Comparison of ENCODE assay signal across 1 cellular context in the genomic region with DNA sequence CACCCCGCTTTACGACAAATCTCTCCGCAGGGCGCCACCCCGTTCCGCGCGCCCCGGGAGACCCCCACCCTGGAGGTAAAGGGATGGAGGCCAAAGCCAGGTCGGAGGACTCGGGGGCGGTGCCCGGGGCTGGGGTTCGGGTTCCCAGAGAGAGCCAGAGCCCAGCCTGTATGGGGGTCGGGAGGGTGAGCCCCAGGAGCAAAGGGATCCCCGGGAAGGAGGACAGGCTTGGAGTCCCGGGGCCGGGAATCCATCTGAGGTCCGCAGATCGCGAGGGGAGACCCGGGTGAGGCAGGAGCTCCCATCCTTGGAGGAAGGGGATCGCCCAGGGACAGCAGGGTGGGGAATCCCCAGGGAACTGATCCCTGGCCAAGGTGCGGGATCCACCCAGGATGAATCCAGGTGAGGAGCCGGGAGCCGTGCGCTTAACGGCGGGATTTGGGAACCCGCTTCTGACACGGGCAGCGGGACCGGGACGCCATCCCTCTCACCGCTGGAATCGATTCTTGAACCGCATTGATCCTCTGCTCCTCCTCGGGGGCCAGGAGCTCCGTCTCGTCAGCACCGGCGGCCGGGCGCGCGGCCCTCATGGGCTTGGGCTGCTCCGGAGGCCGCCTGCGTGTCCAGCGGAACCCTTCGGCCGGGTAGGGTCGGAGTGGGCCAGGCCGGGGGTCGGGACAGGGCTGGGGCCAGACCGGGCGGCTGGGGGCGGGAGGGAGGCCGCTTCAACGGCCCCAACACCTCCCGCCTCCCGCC.
TF ChIP-seq lines count a peak whose summit lies in the region.

A gene with protein sequence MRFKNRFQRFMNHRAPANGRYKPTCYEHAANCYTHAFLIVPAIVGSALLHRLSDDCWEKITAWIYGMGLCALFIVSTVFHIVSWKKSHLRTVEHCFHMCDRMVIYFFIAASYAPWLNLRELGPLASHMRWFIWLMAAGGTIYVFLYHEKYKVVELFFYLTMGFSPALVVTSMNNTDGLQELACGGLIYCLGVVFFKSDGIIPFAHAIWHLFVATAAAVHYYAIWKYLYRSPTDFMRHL (minus strand): TSS at position 657 of the 756 bp plus-strand sequence. CDS start 140 bp downstream, at position 517.

TF ChIP-seq in HEK293, 187 proteins besides CTCF, POLR2A, EP300 and RAD21 (continued from another document and continues in another):
- TF ChIP-seq ZNF501 (tag by site-specific recombination; IDR thresholded peaks at IDR 0.05) (0 out of 2 replicates have a peak, but pooled peaks have one; percentile 17), GLIS2 (tag by site-specific recombination; IDR thresholded peaks at IDR 0.05) (no peak; the same call in none of the 2 replicates), ZNF133 (tag by site-specific recombination; IDR thresholded peaks at IDR 0.05) (no peak), ZNF624 (tag by site-specific recombination; IDR thresholded peaks at IDR 0.05) (no peak), ZBTB7A (tag by site-specific recombination; IDR thresholded peaks at IDR 0.05; ENCODE audit: low read depth) (no peak), SP7 (tag by site-specific recombination; IDR thresholded peaks at IDR 0.05) (0 out of 2 replicates have a peak, but pooled peaks have one; percentile 9), ZNF175 (tag by site-specific recombination; IDR thresholded peaks at IDR 0.05) (no peak), ZIC2 (tag by site-specific recombination; IDR thresholded peaks at IDR 0.05) (peak; percentile 59), ZNF558 (tag by site-specific recombination; IDR thresholded peaks at IDR 0.05) (no peak), ZNF600 (tag by site-specific recombination; IDR thresholded peaks at IDR 0.05) (no peak), ZNF274 (IDR thresholded peaks at IDR 0.05; ENCODE audit: low read length) (no peak), ZNF274 (tag by site-specific recombination; IDR thresholded peaks at IDR 0.05; ENCODE audit: borderline replicate concordance) (no peak), ZNF626 (tag by site-specific recombination; IDR thresholded peaks at IDR 0.05) (no peak), ZNF610 (tag by site-specific recombination; IDR thresholded peaks at IDR 0.05; ENCODE audit: borderline replicate concordance) (0 out of 2 replicates have a peak, but pooled peaks have one; percentile 15), ZBTB20 (tag by site-specific recombination; IDR thresholded peaks at IDR 0.05) (peak; percentile 44), ZNF354C (tag by site-specific recombination; IDR thresholded peaks at IDR 0.05; ENCODE audit: borderline replicate concordance, low read depth) (no peak), ZBTB1 (tag by site-specific recombination; IDR thresholded peaks at IDR 0.05) (no peak), GFI1B (tag by site-specific recombination; IDR thresholded peaks at IDR 0.05) (no peak), MYNN (tag by site-specific recombination; IDR thresholded peaks at IDR 0.05; ENCODE audit: borderline replicate concordance) (no peak), ZNF311 (tag by site-specific recombination; IDR thresholded peaks at IDR 0.05; ENCODE audit: borderline replicate concordance) (no peak), ZNF223 (tag by site-specific recombination; IDR thresholded peaks at IDR 0.05) (no peak), ZNF366 (tag by site-specific recombination; conservative IDR thresholded peaks at IDR 0.05) (no peak), YY1 (tag by site-specific recombination; IDR thresholded peaks at IDR 0.05) (no peak; the same call in 1 of the 2 replicates), ZFHX2 (tag by site-specific recombination; conservative IDR thresholded peaks at IDR 0.05) (peak; percentile 33; the same call in 1 of the 2 replicates), ZNF214 (tag by site-specific recombination; IDR thresholded peaks at IDR 0.05; ENCODE audit: borderline replicate concordance) (no peak), ZFP41 (tag by site-specific recombination; IDR thresholded peaks at IDR 0.05; ENCODE audit: borderline replicate concordance) (no peak), RBAK (tag by site-specific recombination; IDR thresholded peaks at IDR 0.05) (no peak), ZBTB48 (tag by site-specific recombination; IDR thresholded peaks at IDR 0.05) (peak; percentile 76), OSR2 (tag by site-specific recombination; IDR thresholded peaks at IDR 0.05) (no peak), ZNF174 (tag by site-specific recombination; IDR thresholded peaks at IDR 0.05) (no peak)
- TF ChIP-seq, protein P1, sequence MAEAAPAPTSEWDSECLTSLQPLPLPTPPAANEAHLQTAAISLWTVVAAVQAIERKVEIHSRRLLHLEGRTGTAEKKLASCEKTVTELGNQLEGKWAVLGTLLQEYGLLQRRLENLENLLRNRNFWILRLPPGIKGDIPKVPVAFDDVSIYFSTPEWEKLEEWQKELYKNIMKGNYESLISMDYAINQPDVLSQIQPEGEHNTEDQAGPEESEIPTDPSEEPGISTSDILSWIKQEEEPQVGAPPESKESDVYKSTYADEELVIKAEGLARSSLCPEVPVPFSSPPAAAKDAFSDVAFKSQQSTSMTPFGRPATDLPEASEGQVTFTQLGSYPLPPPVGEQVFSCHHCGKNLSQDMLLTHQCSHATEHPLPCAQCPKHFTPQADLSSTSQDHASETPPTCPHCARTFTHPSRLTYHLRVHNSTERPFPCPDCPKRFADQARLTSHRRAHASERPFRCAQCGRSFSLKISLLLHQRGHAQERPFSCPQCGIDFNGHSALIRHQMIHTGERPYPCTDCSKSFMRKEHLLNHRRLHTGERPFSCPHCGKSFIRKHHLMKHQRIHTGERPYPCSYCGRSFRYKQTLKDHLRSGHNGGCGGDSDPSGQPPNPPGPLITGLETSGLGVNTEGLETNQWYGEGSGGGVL (tag by site-specific recombination; IDR thresholded peaks at IDR 0.05), result peak; percentile 31; the same call in 1 of the 2 replicates
- TF ChIP-seq, protein P2, sequence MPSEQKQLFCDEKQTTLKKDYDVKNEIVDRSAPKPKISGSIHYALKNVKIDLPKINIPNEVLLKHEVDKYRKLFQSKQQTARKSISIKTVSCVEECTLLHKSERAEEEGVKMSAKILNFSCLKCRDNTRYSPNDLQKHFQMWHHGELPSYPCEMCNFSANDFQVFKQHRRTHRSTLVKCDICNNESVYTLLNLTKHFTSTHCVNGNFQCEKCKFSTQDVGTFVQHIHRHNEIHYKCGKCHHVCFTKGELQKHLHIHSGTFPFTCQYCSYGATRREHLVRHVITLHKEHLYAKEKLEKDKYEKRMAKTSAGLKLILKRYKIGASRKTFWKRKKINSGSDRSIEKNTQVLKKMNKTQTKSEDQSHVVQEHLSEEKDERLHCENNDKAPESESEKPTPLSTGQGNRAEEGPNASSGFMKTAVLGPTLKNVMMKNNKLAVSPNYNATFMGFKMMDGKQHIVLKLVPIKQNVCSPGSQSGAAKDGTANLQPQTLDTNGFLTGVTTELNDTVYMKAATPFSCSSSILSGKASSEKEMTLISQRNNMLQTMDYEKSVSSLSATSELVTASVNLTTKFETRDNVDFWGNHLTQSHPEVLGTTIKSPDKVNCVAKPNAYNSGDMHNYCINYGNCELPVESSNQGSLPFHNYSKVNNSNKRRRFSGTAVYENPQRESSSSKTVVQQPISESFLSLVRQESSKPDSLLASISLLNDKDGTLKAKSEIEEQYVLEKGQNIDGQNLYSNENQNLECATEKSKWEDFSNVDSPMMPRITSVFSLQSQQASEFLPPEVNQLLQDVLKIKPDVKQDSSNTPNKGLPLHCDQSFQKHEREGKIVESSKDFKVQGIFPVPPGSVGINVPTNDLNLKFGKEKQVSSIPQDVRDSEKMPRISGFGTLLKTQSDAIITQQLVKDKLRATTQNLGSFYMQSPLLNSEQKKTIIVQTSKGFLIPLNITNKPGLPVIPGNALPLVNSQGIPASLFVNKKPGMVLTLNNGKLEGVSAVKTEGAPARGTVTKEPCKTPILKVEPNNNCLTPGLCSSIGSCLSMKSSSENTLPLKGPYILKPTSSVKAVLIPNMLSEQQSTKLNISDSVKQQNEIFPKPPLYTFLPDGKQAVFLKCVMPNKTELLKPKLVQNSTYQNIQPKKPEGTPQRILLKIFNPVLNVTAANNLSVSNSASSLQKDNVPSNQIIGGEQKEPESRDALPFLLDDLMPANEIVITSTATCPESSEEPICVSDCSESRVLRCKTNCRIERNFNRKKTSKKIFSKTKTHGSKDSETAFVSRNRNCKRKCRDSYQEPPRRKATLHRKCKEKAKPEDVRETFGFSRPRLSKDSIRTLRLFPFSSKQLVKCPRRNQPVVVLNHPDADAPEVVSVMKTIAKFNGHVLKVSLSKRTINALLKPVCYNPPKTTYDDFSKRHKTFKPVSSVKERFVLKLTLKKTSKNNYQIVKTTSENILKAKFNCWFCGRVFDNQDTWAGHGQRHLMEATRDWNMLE (tag by site-specific recombination; conservative IDR thresholded peaks at IDR 0.05; ENCODE audit: low read depth), result no peak
- TF ChIP-seq, protein P3, sequence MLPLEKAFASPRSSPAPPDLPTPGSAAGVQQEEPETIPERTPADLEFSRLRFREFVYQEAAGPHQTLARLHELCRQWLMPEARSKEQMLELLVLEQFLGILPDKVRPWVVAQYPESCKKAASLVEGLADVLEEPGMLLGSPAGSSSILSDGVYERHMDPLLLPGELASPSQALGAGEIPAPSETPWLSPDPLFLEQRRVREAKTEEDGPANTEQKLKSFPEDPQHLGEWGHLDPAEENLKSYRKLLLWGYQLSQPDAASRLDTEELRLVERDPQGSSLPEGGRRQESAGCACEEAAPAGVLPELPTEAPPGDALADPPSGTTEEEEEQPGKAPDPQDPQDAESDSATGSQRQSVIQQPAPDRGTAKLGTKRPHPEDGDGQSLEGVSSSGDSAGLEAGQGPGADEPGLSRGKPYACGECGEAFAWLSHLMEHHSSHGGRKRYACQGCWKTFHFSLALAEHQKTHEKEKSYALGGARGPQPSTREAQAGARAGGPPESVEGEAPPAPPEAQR (tag by site-specific recombination; IDR thresholded peaks at IDR 0.05), result no peak
- TF ChIP-seq, protein P4, sequence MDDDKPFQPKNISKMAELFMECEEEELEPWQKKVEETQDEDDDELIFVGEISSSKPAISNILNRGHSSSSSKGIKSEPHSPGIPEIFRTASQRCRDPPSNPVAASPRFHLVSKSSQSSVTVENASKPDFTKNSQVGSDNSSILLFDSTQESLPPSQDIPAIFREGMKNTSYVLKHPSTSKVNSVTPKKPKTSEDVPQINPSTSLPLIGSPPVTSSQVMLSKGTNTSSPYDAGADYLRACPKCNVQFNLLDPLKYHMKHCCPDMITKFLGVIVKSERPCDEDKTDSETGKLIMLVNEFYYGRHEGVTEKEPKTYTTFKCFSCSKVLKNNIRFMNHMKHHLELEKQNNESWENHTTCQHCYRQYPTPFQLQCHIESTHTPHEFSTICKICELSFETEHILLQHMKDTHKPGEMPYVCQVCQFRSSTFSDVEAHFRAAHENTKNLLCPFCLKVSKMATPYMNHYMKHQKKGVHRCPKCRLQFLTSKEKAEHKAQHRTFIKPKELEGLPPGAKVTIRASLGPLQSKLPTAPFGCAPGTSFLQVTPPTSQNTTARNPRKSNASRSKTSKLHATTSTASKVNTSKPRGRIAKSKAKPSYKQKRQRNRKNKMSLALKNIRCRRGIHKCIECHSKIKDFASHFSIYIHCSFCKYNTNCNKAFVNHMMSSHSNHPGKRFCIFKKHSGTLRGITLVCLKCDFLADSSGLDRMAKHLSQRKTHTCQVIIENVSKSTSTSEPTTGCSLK (tag by site-specific recombination; IDR thresholded peaks at IDR 0.05), result no peak
- TF ChIP-seq, protein P5, sequence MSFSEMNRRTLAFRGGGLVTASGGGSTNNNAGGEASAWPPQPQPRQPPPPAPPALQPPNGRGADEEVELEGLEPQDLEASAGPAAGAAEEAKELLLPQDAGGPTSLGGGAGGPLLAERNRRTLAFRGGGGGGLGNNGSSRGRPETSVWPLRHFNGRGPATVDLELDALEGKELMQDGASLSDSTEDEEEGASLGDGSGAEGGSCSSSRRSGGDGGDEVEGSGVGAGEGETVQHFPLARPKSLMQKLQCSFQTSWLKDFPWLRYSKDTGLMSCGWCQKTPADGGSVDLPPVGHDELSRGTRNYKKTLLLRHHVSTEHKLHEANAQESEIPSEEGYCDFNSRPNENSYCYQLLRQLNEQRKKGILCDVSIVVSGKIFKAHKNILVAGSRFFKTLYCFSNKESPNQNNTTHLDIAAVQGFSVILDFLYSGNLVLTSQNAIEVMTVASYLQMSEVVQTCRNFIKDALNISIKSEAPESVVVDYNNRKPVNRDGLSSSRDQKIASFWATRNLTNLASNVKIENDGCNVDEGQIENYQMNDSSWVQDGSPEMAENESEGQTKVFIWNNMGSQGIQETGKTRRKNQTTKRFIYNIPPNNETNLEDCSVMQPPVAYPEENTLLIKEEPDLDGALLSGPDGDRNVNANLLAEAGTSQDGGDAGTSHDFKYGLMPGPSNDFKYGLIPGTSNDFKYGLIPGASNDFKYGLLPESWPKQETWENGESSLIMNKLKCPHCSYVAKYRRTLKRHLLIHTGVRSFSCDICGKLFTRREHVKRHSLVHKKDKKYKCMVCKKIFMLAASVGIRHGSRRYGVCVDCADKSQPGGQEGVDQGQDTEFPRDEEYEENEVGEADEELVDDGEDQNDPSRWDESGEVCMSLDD (tag by site-specific recombination; IDR thresholded peaks at IDR 0.05), result 0 out of 2 replicates have a peak, but pooled peaks have one; percentile 11
- TF ChIP-seq, protein P6, sequence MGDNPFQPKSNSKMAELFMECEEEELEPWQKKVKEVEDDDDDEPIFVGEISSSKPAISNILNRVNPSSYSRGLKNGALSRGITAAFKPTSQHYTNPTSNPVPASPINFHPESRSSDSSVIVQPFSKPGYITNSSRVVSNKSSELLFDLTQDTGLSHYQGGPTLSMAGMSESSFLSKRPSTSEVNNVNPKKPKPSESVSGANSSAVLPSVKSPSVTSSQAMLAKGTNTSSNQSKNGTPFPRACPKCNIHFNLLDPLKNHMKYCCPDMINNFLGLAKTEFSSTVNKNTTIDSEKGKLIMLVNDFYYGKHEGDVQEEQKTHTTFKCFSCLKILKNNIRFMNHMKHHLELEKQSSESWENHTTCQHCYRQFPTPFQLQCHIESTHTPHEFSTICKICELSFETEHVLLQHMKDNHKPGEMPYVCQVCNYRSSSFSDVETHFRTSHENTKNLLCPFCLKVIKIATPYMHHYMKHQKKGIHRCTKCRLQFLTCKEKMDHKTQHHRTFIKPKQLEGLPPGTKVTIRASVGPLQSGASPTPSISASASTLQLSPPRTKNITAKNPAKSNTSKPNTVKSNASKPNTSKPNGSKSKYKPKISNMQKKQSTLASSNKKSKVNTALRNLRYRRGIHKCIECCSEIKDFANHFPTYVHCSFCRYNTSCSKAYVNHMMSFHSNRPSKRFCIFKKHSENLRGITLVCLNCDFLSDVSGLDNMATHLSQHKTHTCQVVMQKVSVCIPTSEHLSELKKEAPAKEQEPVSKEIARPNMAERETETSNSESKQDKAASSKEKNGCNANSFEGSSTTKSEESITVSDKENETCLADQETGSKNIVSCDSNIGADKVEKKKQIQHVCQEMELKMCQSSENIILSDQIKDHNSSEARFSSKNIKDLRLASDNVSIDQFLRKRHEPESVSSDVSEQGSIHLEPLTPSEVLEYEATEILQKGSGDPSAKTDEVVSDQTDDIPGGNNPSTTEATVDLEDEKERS (tag by site-specific recombination; IDR thresholded peaks at IDR 0.05), result no peak
- TF ChIP-seq, protein P7, sequence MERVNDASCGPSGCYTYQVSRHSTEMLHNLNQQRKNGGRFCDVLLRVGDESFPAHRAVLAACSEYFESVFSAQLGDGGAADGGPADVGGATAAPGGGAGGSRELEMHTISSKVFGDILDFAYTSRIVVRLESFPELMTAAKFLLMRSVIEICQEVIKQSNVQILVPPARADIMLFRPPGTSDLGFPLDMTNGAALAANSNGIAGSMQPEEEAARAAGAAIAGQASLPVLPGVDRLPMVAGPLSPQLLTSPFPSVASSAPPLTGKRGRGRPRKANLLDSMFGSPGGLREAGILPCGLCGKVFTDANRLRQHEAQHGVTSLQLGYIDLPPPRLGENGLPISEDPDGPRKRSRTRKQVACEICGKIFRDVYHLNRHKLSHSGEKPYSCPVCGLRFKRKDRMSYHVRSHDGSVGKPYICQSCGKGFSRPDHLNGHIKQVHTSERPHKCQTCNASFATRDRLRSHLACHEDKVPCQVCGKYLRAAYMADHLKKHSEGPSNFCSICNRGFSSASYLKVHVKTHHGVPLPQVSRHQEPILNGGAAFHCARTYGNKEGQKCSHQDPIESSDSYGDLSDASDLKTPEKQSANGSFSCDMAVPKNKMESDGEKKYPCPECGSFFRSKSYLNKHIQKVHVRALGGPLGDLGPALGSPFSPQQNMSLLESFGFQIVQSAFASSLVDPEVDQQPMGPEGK (tag by site-specific recombination; IDR thresholded peaks at IDR 0.05), result no peak
